Comparison of ENCODE assay signal across 9 cellular contexts in genomic region chr6:158356586-158357546, GRCh38. TPM values are rescaled to one million over a fixed set of nuclear protein-coding genes. Genes with fewer than 3 reads are reported as not detected.
DNase-seq lines count a peak whose midpoint lies in the region; ATAC-seq and TF ChIP-seq lines count a peak whose summit lies in the region.
"Had no signal": no experiment of that assay in that cellular context is flagged by ENCODE, and none has a peak within 500 bp of the region (broad histone marks: within the 10 kb centered on the region; RNA-seq: fewer than 3 reads in every experiment).

No MANE protein-coding gene starts in this region.

- no peaks in the 10 kb centered on the region for H3K9me3 ChIP-seq in IMR-90 (ENCODE audit: control insufficient read depth, insufficient read depth, low read length)
- H3K9me3 ChIP-seq in left lung = no peaks in the 10 kb centered on the region

- no peak for TF ChIP-seq POLR2A in IMR-90 (IDR thresholded peaks at IDR 0.05; ENCODE audit: low read depth, low read length)

- no peak overlapping the region for H2BK120ac ChIP-seq in IMR-90 (ENCODE audit: low read depth, low read length)
- no peak overlapping the region for H2BK120ac ChIP-seq in mesendoderm (ENCODE audit: low read depth, low read length)

- H3K27ac ChIP-seq in IMR-90 (ENCODE audit: insufficient read depth, low read length) = no peak overlapping the region; the same call in 1 of the 2 replicates
- no peak overlapping the region for H3K27ac ChIP-seq in mesendoderm (ENCODE audit: low read depth, low read length)
- H3K27ac ChIP-seq in left lung = no peak overlapping the region

- no peaks in the 10 kb centered on the region for H3K36me3 ChIP-seq in IMR-90 (ENCODE audit: control insufficient read depth, insufficient read depth, low read length)
- no peaks in the 10 kb centered on the region for H3K36me3 ChIP-seq in mesendoderm (ENCODE audit: control insufficient read depth, insufficient read depth, low read length)
- no peaks in the 10 kb centered on the region for H3K36me3 ChIP-seq in left lung

- BruUV-seq in IMR-90 (replicated peaks; lab: Mats Ljungman, UMichigan) = no TSS peak

- DNase-seq in IMR-90 (no peak), mesendoderm (peak; percentile 40), epidermal melanocyte (ENCODE audit: insufficient read length, low spot score) (no peak), left lung (no peak), superior temporal gyrus (ENCODE audit: extremely low spot score) (no peak)
- DNase-seq: NCI-H1092 treated with DMSO at 0.1 percent for 48 hours; NK-92 treated with Interleukin-12 subunit alpha and Interleukin-12 subunit beta, amount 100 ng/mL, for 24 hours had no signal

- dilution Hi-C loops in IMR-90 (cut with HindIII; ENCODE audit: low sequenced_read_pairs, unreplicated experiment) = no loop called here

- no peak overlapping the region for H3K4ac ChIP-seq in IMR-90 (ENCODE audit: low read depth, low read length)
- no peak overlapping the region for H3K4ac ChIP-seq in mesendoderm (ENCODE audit: low read depth, low read length)

- POLR2A ChIA-PET in IMR-90 (lab: Charles Lee; ENCODE audit: unreplicated experiment) = no interaction called here

- H3K79me1 ChIP-seq in IMR-90 (ENCODE audit: low read depth in 1 of 2, low read length in 2 of 2) (peaks cover 24 to 44% of the 10 kb centered on the region in 2 experiments), mesendoderm (ENCODE audit: low read length) (peaks cover 13% of the 10 kb centered on the region)

- no peak overlapping the region for H3K56ac ChIP-seq in IMR-90 (ENCODE audit: extremely low read depth, insufficient read depth, low read length)
- no peak overlapping the region for H3K56ac ChIP-seq in mesendoderm (ENCODE audit: low read length)

- H3K18ac ChIP-seq in IMR-90 (ENCODE audit: low read depth, low read length) = no peak overlapping the region
- H3K18ac ChIP-seq in mesendoderm (ENCODE audit: low read length) = no peak overlapping the region

- H2AFZ ChIP-seq in IMR-90 (replicated peaks; ENCODE audit: low read length, poor library complexity) = no peak overlapping the region

- H4K5ac ChIP-seq in IMR-90 (ENCODE audit: low read depth, low read length) (no peak overlapping the region), mesendoderm (ENCODE audit: low read length) (no peak overlapping the region)

- 0 out of 2 replicates have a peak overlapping the region, but pooled peaks have one; percentile 46 for H3K23ac ChIP-seq in IMR-90 (ENCODE audit: low read depth, low read length)
- no peak overlapping the region for H3K23ac ChIP-seq in mesendoderm (ENCODE audit: low read length)

- no peak overlapping the region for H3K4me3 ChIP-seq in IMR-90 (ENCODE audit: insufficient read depth, low read depth, low read length)
- no peak overlapping the region for H3K4me3 ChIP-seq in mesendoderm (ENCODE audit: low read length)
- H3K4me3 ChIP-seq in left lung = no peak overlapping the region

- CTCF ChIA-PET in IMR-90 (lab: Yijun Ruan, JAX) = interaction anchor here (0.7 kb wide), 1 partner anchor 30 kb away, joined by 3 read pairs; no protein-coding TSS in a partner anchor

- no peak overlapping the region for H4K91ac ChIP-seq in IMR-90 (ENCODE audit: insufficient read depth, low read depth, low read length)

- no peak overlapping the region for H2BK15ac ChIP-seq in IMR-90 (ENCODE audit: low read depth, low read length)
- H2BK15ac ChIP-seq in mesendoderm (replicated peaks; ENCODE audit: low read depth) = no peak overlapping the region

- H2BK5ac ChIP-seq in IMR-90 (ENCODE audit: low read depth, low read length, poor library complexity, severe bottlenecking) (no peak overlapping the region), mesendoderm (ENCODE audit: low read length) (no peak overlapping the region)

- no peak overlapping the region for H2BK20ac ChIP-seq in IMR-90 (ENCODE audit: low read depth, low read length)

- no peak overlapping the region for H3K14ac ChIP-seq in IMR-90 (replicated peaks; ENCODE audit: low read depth, low read length)

- peak; percentile 11 for ATAC-seq in GM18520 (IDR thresholded peaks at IDR 0.05; ENCODE audit: unreplicated experiment)
- peak; percentile 19 for ATAC-seq in GM21529 (IDR thresholded peaks at IDR 0.05; ENCODE audit: unreplicated experiment)
- no peak for ATAC-seq in IMR-90 (ENCODE audit: low read depth)
- no peak for ATAC-seq in left lung

- H3K4me2 ChIP-seq in IMR-90 (ENCODE audit: low read depth, low read length) (no peak overlapping the region), mesendoderm (ENCODE audit: low read length) (no peak overlapping the region)

- no peak overlapping the region for H2AK5ac ChIP-seq in IMR-90 (ENCODE audit: low read depth, low read length)
- H2AK5ac ChIP-seq in mesendoderm (ENCODE audit: low read length) = no peak overlapping the region

- H3K4me1 ChIP-seq in IMR-90 (ENCODE audit: control insufficient read depth, insufficient read depth, low read length) = peaks cover 9% of the 10 kb centered on the region
- H3K4me1 ChIP-seq in mesendoderm (ENCODE audit: control insufficient read depth, low read depth, low read length) = peaks cover 2% of the 10 kb centered on the region
- H3K4me1 ChIP-seq in left lung = peaks cover 0 to 6% of the 10 kb centered on the region in 2 donors

- H4K8ac ChIP-seq in IMR-90 (ENCODE audit: low read depth in 2 of 2, low read length in 2 of 2) (no peak overlapping the region), mesendoderm (ENCODE audit: low read depth, low read length) (no peak overlapping the region)

- peaks cover 31% of the 10 kb centered on the region for H4K20me1 ChIP-seq in IMR-90 (ENCODE audit: insufficient read depth, low read length)

- no peak for TF ChIP-seq CTCF in IMR-90 (conservative IDR thresholded peaks at IDR 0.05; ENCODE audit: low read depth, low read length)
- TF ChIP-seq CTCF in left lung (IDR thresholded peaks at IDR 0.05) = no peak

- H3K27me3 ChIP-seq in IMR-90 (ENCODE audit: control insufficient read depth, insufficient read depth, low read length) = no peaks in the 10 kb centered on the region
- no peaks in the 10 kb centered on the region for H3K27me3 ChIP-seq in mesendoderm (ENCODE audit: insufficient read depth, low read length, poor library complexity)
- H3K27me3 ChIP-seq in left lung = no peaks in the 10 kb centered on the region

- H3K9ac ChIP-seq in IMR-90 (ENCODE audit: low read depth, low read length) = no peak overlapping the region
- no peak overlapping the region for H3K9ac ChIP-seq in mesendoderm (ENCODE audit: low read length)

- H2AK9ac ChIP-seq in IMR-90 (replicated peaks; ENCODE audit: low read depth, low read length, poor library complexity) = no peak overlapping the region

- intact Hi-C loops in IMR-90 (cut with micrococcal nuclease) (loop anchor here (10.0 kb wide), 1 partner anchor 122 kb away; no protein-coding TSS in a partner anchor), left lung (cut with DNase I) (no loop called here)

- peaks cover 8% of the 10 kb centered on the region; the same call in 1 of the 2 replicates for H3K9me1 ChIP-seq in IMR-90 (ENCODE audit: insufficient read depth, low read length)

- in situ Hi-C loops in IMR-90 (cut with MboI; ENCODE audit: low sequenced_read_pairs) = no loop called here

- 100% methylated on average over 2 of the region's 12 CpGs; no CpG with 5 or more reads in 1 of the 2 experiments for WGBS in IMR-90 (ENCODE audit: extremely low coverage in 2 of 2, insufficient read length in 1 of 2), 2 experiments
- WGBS in mesendoderm (ENCODE audit: extremely low coverage, insufficient coverage, low lambda C conversion rate) = no CpG with 5 or more reads among the region's 12 CpGs

- no peak for TF ChIP-seq RAD21 in IMR-90 (IDR thresholded peaks at IDR 0.05; ENCODE audit: low read length)

- H3K79me2 ChIP-seq in mesendoderm (ENCODE audit: control insufficient read depth, insufficient read depth, low read length) = no peaks in the 10 kb centered on the region

TF ChIP-seq in IMR-90, 13 proteins besides CTCF, POLR2A, EP300 and RAD21:
- TF ChIP-seq RCOR1 (IDR thresholded peaks at IDR 0.05; ENCODE audit: insufficient replicate concordance, low read length) (no peak), RFX5 (IDR thresholded peaks at IDR 0.05; ENCODE audit: low read depth, low read length) (no peak), CHD1 (IDR thresholded peaks at IDR 0.05; ENCODE audit: low read depth, low read length) (no peak), BHLHE40 (IDR thresholded peaks at IDR 0.05; ENCODE audit: low read depth, low read length) (no peak), NFE2L2 (IDR thresholded peaks at IDR 0.05; ENCODE audit: low read depth, low read length) (no peak), USF2 (IDR thresholded peaks at IDR 0.05; ENCODE audit: low read depth, low read length) (no peak), MAFK (IDR thresholded peaks at IDR 0.05; ENCODE audit: low read depth, low read length) (no peak), SMC3 (IDR thresholded peaks at IDR 0.05; ENCODE audit: low read depth, low read length) (no peak), CEBPB (IDR thresholded peaks at IDR 0.05; ENCODE audit: low read depth, low read length) (no peak), ELK1 (IDR thresholded peaks at IDR 0.05; ENCODE audit: borderline replicate concordance, low read depth, low read length) (no peak), FOS (IDR thresholded peaks at IDR 0.05; ENCODE audit: low read depth, low read length) (no peak), MAZ (IDR thresholded peaks at IDR 0.05; ENCODE audit: borderline replicate concordance, low read depth, low read length) (no peak), MXI1 (IDR thresholded peaks at IDR 0.05; ENCODE audit: borderline replicate concordance, low read depth, low read length) (no peak)

RNA-seq across cellular contexts. Expression of gene TULP4, which starts 44.6 kb away (rescaled TPM):
- total RNA-seq in IMR-90 (2012; rRNA removed) = 30.6 and 51.9 TPM in 2 replicates
- 7.3 and 8.1 TPM in 2 replicates for polyA plus RNA-seq in IMR-90 (2012; rRNA removed)
- 1.8 and 3.7 TPM in 2 replicates for polyA plus RNA-seq in IMR-90 (2012; cell fraction: cytosol; rRNA removed)
- 5.3 and 6.1 TPM in 2 replicates for polyA plus RNA-seq in IMR-90 (2012; cell fraction: nucleus; rRNA removed; ENCODE audit: low replicate concordance)
- 14.2 TPM for polyA plus RNA-seq in mesendoderm (2013, experiment 1 of 2)
- polyA plus RNA-seq in mesendoderm (2013, experiment 2 of 2) = 13.1 TPM
- 10 to 100 TPM; 69.7 to 86.8 TPM for total RNA-seq in left lung

Comparison
In these comparisons a context has a peak if more than half of its experiments do, and no peak if none do; other contexts are left out.
1. ATAC-seq: peak in GM18520 (single experiment) and GM21529 (single experiment); none in IMR-90 (single experiment) and left lung (single experiment).